Comparison of ENCODE assay signal across 35 cellular contexts in the genomic region with DNA sequence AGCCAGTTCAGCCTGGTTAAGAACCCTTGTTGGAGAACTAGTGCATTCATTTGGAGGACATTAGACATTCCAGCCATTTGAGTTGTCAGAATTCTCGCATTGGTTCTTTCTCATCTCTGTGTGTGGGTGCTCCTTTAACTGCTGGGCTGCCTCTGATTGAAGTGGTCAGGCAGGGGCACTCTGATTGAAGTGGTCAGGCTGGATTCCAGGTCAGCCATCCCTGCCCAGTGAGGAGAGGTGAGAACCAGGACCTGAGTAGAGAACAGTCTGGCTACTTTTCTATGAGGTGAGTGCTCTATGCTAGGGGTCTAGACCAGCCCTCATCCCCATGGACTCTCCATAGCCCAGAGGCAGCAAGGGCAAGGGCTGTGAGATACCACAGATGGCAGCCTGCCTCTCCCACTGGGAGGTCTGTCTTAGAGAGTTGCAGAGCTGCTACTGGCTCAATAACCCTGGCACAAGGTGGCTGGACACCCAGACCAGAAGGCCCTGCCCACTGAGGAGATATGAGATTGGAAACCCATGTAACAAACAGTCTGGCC.
"Had no signal": no experiment of that assay in that cellular context is flagged by ENCODE, and none has a peak within 500 bp of the region (broad histone marks: within the 10 kb centered on the region; RNA-seq: fewer than 3 reads in every experiment).

No MANE protein-coding gene starts in this region.

- DNase-seq: activated B cell treated with CpG ODN at 0.5 μM for 24 hours; activated CD4-positive, alpha-beta memory T cell treated with anti-CD3 and anti-CD28 coated beads for 36 hours; activated CD4-positive, alpha-beta T cell treated with anti-CD3 and anti-CD28 coated beads, Interleukin-2, amount 10 ng/mL, durations not matched to agents 24 days and 14 days; activated CD8-positive, alpha-beta memory T cell treated with anti-CD3 and anti-CD28 coated beads, Interleukin-2, amount 10 ng/mL, durations not matched to agents 7 days and 5 days; activated CD8-positive, alpha-beta memory T cell treated with anti-CD3 and anti-CD28 coated beads, Interleukin-2, amount 50 U/mL, for 4 hours; activated CD8-positive, alpha-beta T cell treated with anti-CD3 and anti-CD28 coated beads, Interleukin-2, amount 10 ng/mL, durations not matched to agents 7 days and 5 days; activated effector memory CD4-positive, alpha-beta T cell treated with anti-CD3 and anti-CD28 coated beads, Interleukin-2, amount 50 U/mL, for 16 hours; activated naive CD4-positive, alpha-beta T cell treated with anti-CD3 and anti-CD28 coated beads for 36 hours; activated naive CD8-positive, alpha-beta T cell treated with anti-CD3 and anti-CD28 coated beads for 36 hours; activated naive CD8-positive, alpha-beta T cell treated with anti-CD3 and anti-CD28 coated beads, Interleukin-2, amount 50 U/mL, for 24 hours; activated T-cell treated with anti-CD3 and anti-CD28 coated beads, Interleukin-2, amount 50 U/mL, for 1 hour; activated T-cell treated with anti-CD3 and anti-CD28 coated beads, Interleukin-2, amount 50 U/mL, for 48 hours; adrenal gland; amygdala; central memory CD4-positive, alpha-beta T cell; effector CD4-positive, alpha-beta T cell; foreskin fibroblast; head of caudate nucleus; SW 1271; T-helper 1 cell; T-helper 17 cell; T1000; WERI-Rb-1 had no signal

- H3K4me1 Mint-ChIP-seq: activated B cell treated with CpG ODN at 0.5 μM for 24 hours; activated CD4-positive, alpha-beta T cell treated with anti-CD3 and anti-CD28 coated beads, Interleukin-2, amount 10 ng/mL, durations not matched to agents 24 days and 14 days; activated CD8-positive, alpha-beta memory T cell treated with anti-CD3 and anti-CD28 coated beads, Interleukin-2, amount 10 ng/mL, durations not matched to agents 7 days and 5 days; activated naive CD4-positive, alpha-beta T cell treated with anti-CD3 and anti-CD28 coated beads, Interleukin-2, amount 50 U/mL, for 24 hours; activated naive CD8-positive, alpha-beta T cell treated with anti-CD3 and anti-CD28 coated beads for 36 hours; activated naive CD8-positive, alpha-beta T cell treated with anti-CD3 and anti-CD28 coated beads, Interleukin-2, amount 50 U/mL, for 24 hours; brain; T-helper 17 cell had no signal

- H3K9me3 Mint-ChIP-seq: activated CD4-positive, alpha-beta memory T cell treated with anti-CD3 and anti-CD28 coated beads for 36 hours; activated CD4-positive, alpha-beta T cell treated with anti-CD3 and anti-CD28 coated beads, Interleukin-2, amount 10 ng/mL, durations not matched to agents 24 days and 14 days; activated naive CD4-positive, alpha-beta T cell treated with anti-CD3 and anti-CD28 coated beads, Interleukin-2, amount 50 U/mL, for 24 hours; activated naive CD8-positive, alpha-beta T cell treated with anti-CD3 and anti-CD28 coated beads for 36 hours; activated naive CD8-positive, alpha-beta T cell treated with anti-CD3 and anti-CD28 coated beads, Interleukin-2, amount 50 U/mL, for 24 hours; activated T-helper 1 cell treated with anti-CD3 and anti-CD28 coated beads, Interleukin-12 subunit alpha, Interleukin-12 subunit beta, Interleukin-2, Interleukin-4 antibody, amounts not matched to agents 30 ng/mL and 10 ng/mL and 1 ng/mL, durations not matched to agents 14 hours and 24 hours and 36 hours; activated T-helper 2 cell treated with anti-CD3 and anti-CD28 coated beads, Interferon-gamma antibody, Interleukin-2, Interleukin-4, amounts not matched to agents 10 μg/mL and 5 μg/mL and 100 μg/mL, durations not matched to agents 14 hours and 24 hours and 36 hours; T-helper 2 cell treated with Interferon-gamma antibody and Interleukin-4, amounts not matched to agents 5 μg/mL and 100 μg/mL, for 36 hours had no signal

- FAIRE-seq: frontal cortex had no signal

- H3K27ac Mint-ChIP-seq: activated B cell treated with CpG ODN at 0.5 μM for 24 hours; activated CD4-positive, alpha-beta memory T cell treated with anti-CD3 and anti-CD28 coated beads for 36 hours; activated CD4-positive, alpha-beta T cell treated with anti-CD3 and anti-CD28 coated beads, Interleukin-2, amount 10 ng/mL, durations not matched to agents 24 days and 14 days; activated CD8-positive, alpha-beta memory T cell treated with anti-CD3 and anti-CD28 coated beads, Interleukin-2, amount 10 ng/mL, durations not matched to agents 7 days and 5 days; activated CD8-positive, alpha-beta T cell treated with anti-CD3 and anti-CD28 coated beads, Interleukin-2, amount 10 ng/mL, durations not matched to agents 7 days and 5 days; activated naive CD4-positive, alpha-beta T cell treated with anti-CD3 and anti-CD28 coated beads for 36 hours; activated naive CD4-positive, alpha-beta T cell treated with anti-CD3 and anti-CD28 coated beads, Interleukin-2, amount 50 U/mL, for 24 hours; activated naive CD8-positive, alpha-beta T cell treated with anti-CD3 and anti-CD28 coated beads for 36 hours; activated naive CD8-positive, alpha-beta T cell treated with anti-CD3 and anti-CD28 coated beads, Interleukin-2, amount 50 U/mL, for 24 hours; activated T-helper 1 cell treated with anti-CD3 and anti-CD28 coated beads, Interleukin-12 subunit alpha, Interleukin-12 subunit beta, Interleukin-2, Interleukin-4 antibody, amounts not matched to agents 30 ng/mL and 10 ng/mL and 1 ng/mL, durations not matched to agents 14 hours and 24 hours and 36 hours; activated T-helper 2 cell treated with anti-CD3 and anti-CD28 coated beads, Interferon-gamma antibody, Interleukin-2, Interleukin-4, amounts not matched to agents 10 μg/mL and 5 μg/mL and 100 μg/mL, durations not matched to agents 14 hours and 24 hours and 36 hours; brain; dendritic cell treated with granulocyte-macrophage colony-stimulating factor and Interleukin-4, amounts not matched to agents 40 ng/mL and 50 ng/mL, for 4 days; T-helper 17 cell; T-helper 2 cell treated with Interferon-gamma antibody and Interleukin-4, amounts not matched to agents 5 μg/mL and 100 μg/mL, for 36 hours had no signal

- H3K27me3 Mint-ChIP-seq: activated B cell treated with CpG ODN at 0.5 μM for 24 hours; activated CD4-positive, alpha-beta memory T cell treated with anti-CD3 and anti-CD28 coated beads for 36 hours; activated CD4-positive, alpha-beta T cell treated with anti-CD3 and anti-CD28 coated beads, Interleukin-2, amount 10 ng/mL, durations not matched to agents 24 days and 14 days; activated CD8-positive, alpha-beta memory T cell treated with anti-CD3 and anti-CD28 coated beads, Interleukin-2, amount 10 ng/mL, durations not matched to agents 7 days and 5 days; activated naive CD4-positive, alpha-beta T cell treated with anti-CD3 and anti-CD28 coated beads, Interleukin-2, amount 50 U/mL, for 24 hours; activated naive CD8-positive, alpha-beta T cell treated with anti-CD3 and anti-CD28 coated beads for 36 hours; activated naive CD8-positive, alpha-beta T cell treated with anti-CD3 and anti-CD28 coated beads, Interleukin-2, amount 50 U/mL, for 24 hours; brain; dendritic cell treated with granulocyte-macrophage colony-stimulating factor and Interleukin-4, amounts not matched to agents 40 ng/mL and 50 ng/mL, for 4 days; T-helper 17 cell had no signal

- H3K36me3 ChIP-seq: adrenal gland, breast epithelium, cardiac muscle cell, WERI-Rb-1 had no signal

- H3K27ac ChIP-seq: adrenal gland, breast epithelium, cardiac muscle cell, coronary artery, WERI-Rb-1 had no signal

- H3K4me3 Mint-ChIP-seq: activated B cell treated with CpG ODN at 0.5 μM for 24 hours; activated CD4-positive, alpha-beta memory T cell treated with anti-CD3 and anti-CD28 coated beads for 36 hours; activated CD4-positive, alpha-beta T cell treated with anti-CD3 and anti-CD28 coated beads, Interleukin-2, amount 10 ng/mL, durations not matched to agents 24 days and 14 days; activated CD8-positive, alpha-beta memory T cell treated with anti-CD3 and anti-CD28 coated beads, Interleukin-2, amount 10 ng/mL, durations not matched to agents 7 days and 5 days; activated CD8-positive, alpha-beta T cell treated with anti-CD3 and anti-CD28 coated beads, Interleukin-2, amount 10 ng/mL, durations not matched to agents 7 days and 5 days; activated naive CD4-positive, alpha-beta T cell treated with anti-CD3 and anti-CD28 coated beads for 36 hours; activated naive CD4-positive, alpha-beta T cell treated with anti-CD3 and anti-CD28 coated beads, Interleukin-2, amount 50 U/mL, for 24 hours; activated naive CD8-positive, alpha-beta T cell treated with anti-CD3 and anti-CD28 coated beads for 36 hours; activated naive CD8-positive, alpha-beta T cell treated with anti-CD3 and anti-CD28 coated beads, Interleukin-2, amount 50 U/mL, for 24 hours; activated T-helper 1 cell treated with anti-CD3 and anti-CD28 coated beads, Interleukin-12 subunit alpha, Interleukin-12 subunit beta, Interleukin-2, Interleukin-4 antibody, amounts not matched to agents 30 ng/mL and 10 ng/mL and 1 ng/mL, durations not matched to agents 14 hours and 24 hours and 36 hours; brain; dendritic cell treated with granulocyte-macrophage colony-stimulating factor and Interleukin-4, amounts not matched to agents 40 ng/mL and 50 ng/mL, for 4 days; T-helper 17 cell; T-helper 2 cell treated with Interferon-gamma antibody and Interleukin-4, amounts not matched to agents 5 μg/mL and 100 μg/mL, for 36 hours had no signal

- H3K4me3 ChIP-seq: adrenal gland, breast epithelium, cardiac muscle cell, coronary artery had no signal

- H3K36me3 Mint-ChIP-seq: activated CD4-positive, alpha-beta memory T cell treated with anti-CD3 and anti-CD28 coated beads for 36 hours; activated CD8-positive, alpha-beta memory T cell treated with anti-CD3 and anti-CD28 coated beads, Interleukin-2, amount 10 ng/mL, durations not matched to agents 7 days and 5 days; activated naive CD4-positive, alpha-beta T cell treated with anti-CD3 and anti-CD28 coated beads, Interleukin-2, amount 50 U/mL, for 24 hours; activated naive CD8-positive, alpha-beta T cell treated with anti-CD3 and anti-CD28 coated beads for 36 hours; brain had no signal

- ATAC-seq: activated CD4-positive, CD25-positive, alpha-beta regulatory T cell treated with anti-CD3 and anti-CD28 coated beads, Interleukin-2, amount 50 U/mL, for 24 hours; activated CD8-positive, alpha-beta memory T cell treated with anti-CD3 and anti-CD28 coated beads, Interleukin-2, amount 10 ng/mL, durations not matched to agents 7 days and 5 days; activated CD8-positive, alpha-beta T cell treated with anti-CD3 and anti-CD28 coated beads, Interleukin-2, amount 10 ng/mL, durations not matched to agents 7 days and 5 days; activated naive CD8-positive, alpha-beta T cell treated with anti-CD3 and anti-CD28 coated beads, Interleukin-2, amount 50 U/mL, for 24 hours; esophagus mucosa; T-helper 17 cell had no signal

- H3K27me3 ChIP-seq: adrenal gland, breast epithelium, cardiac muscle cell had no signal

- H3K4me1 ChIP-seq: adrenal gland, breast epithelium had no signal

- H3K9me3 ChIP-seq: adrenal gland, breast epithelium had no signal
